In genomic region chr10:21532694-21533576, GRCh38 we compare ENCODE assay signal across 8 cellular contexts. TPM values are rescaled to one million over a fixed set of nuclear protein-coding genes. Genes with fewer than 3 reads are reported as not detected.
DNase-seq lines count a peak whose midpoint lies in the region; ATAC-seq and FAIRE-seq lines count a peak whose summit lies in the region.

No MANE protein-coding gene starts in this region.

- no peaks in the 10 kb centered on the region for H3K27me3 Mint-ChIP-seq in activated naive CD4-positive, alpha-beta T cell treated with anti-CD3 and anti-CD28 coated beads, Interleukin-2, amount 50 U/mL, for 24 hours
- no peaks in the 10 kb centered on the region for H3K27me3 Mint-ChIP-seq in activated T-helper 17 cell treated with anti-CD3 and anti-CD28 coated beads, Interleukin-2, amount 50 U/mL, for 72 hours

- FAIRE-seq in islet of Langerhans (lab: Jason Lieb, UNC): peak; percentile 84

- H3K27ac ChIP-seq in temporal lobe (ENCODE audit: low read depth, low read length): peak overlapping the region; percentile 95

- ATAC-seq in HG03039 (IDR thresholded peaks at IDR 0.05; ENCODE audit: unreplicated experiment): peak; percentile 0
- peak; percentile 1 for ATAC-seq in activated T-helper 17 cell treated with anti-CD3 and anti-CD28 coated beads, Interleukin-2, amount 50 U/mL, for 72 hours (replicated peaks)

- H3K36me3 Mint-ChIP-seq in activated naive CD4-positive, alpha-beta T cell treated with anti-CD3 and anti-CD28 coated beads, Interleukin-2, amount 50 U/mL, for 24 hours: peaks cover 2% of the 10 kb centered on the region
- H3K36me3 Mint-ChIP-seq in activated T-helper 17 cell treated with anti-CD3 and anti-CD28 coated beads, Interleukin-2, amount 50 U/mL, for 72 hours (ENCODE audit: low read depth): peaks cover 21% of the 10 kb centered on the region

- DNase-seq in activated naive CD4-positive, alpha-beta T cell treated with Interleukin-2 at 50 U/mL for 16 hours: no peak
- no peak for DNase-seq in NCI-H226
- DNase-seq in stimulated activated CD4-positive, alpha-beta T cell treated with anti-CD3 and anti-CD28 coated beads, Interleukin-1b, Interleukin-23, amount 100 ng/mL, for 48 hours: no peak

- peak overlapping the region; percentile 97 for H3K27ac Mint-ChIP-seq in activated naive CD4-positive, alpha-beta T cell treated with anti-CD3 and anti-CD28 coated beads, Interleukin-2, amount 50 U/mL, for 24 hours
- peak overlapping the region; percentile 87 for H3K27ac Mint-ChIP-seq in activated T-helper 17 cell treated with anti-CD3 and anti-CD28 coated beads, Interleukin-2, amount 50 U/mL, for 72 hours

- peak overlapping the region; percentile 93 for H3K4me3 Mint-ChIP-seq in activated naive CD4-positive, alpha-beta T cell treated with anti-CD3 and anti-CD28 coated beads, Interleukin-2, amount 50 U/mL, for 24 hours
- peak overlapping the region; percentile 88 for H3K4me3 Mint-ChIP-seq in activated T-helper 17 cell treated with anti-CD3 and anti-CD28 coated beads, Interleukin-2, amount 50 U/mL, for 72 hours

- peaks cover 44% of the 10 kb centered on the region for H3K4me1 Mint-ChIP-seq in activated naive CD4-positive, alpha-beta T cell treated with anti-CD3 and anti-CD28 coated beads, Interleukin-2, amount 50 U/mL, for 24 hours
- H3K4me1 Mint-ChIP-seq in activated T-helper 17 cell treated with anti-CD3 and anti-CD28 coated beads, Interleukin-2, amount 50 U/mL, for 72 hours: peaks cover 9% of the 10 kb centered on the region

- no peaks in the 10 kb centered on the region for H3K9me3 Mint-ChIP-seq in activated naive CD4-positive, alpha-beta T cell treated with anti-CD3 and anti-CD28 coated beads, Interleukin-2, amount 50 U/mL, for 24 hours
- H3K9me3 Mint-ChIP-seq in activated T-helper 17 cell treated with anti-CD3 and anti-CD28 coated beads, Interleukin-2, amount 50 U/mL, for 72 hours: no peaks in the 10 kb centered on the region

RNA-seq across cellular contexts. Expression of gene MLLT10, which starts 1.1 kb away (rescaled TPM):
- total RNA-seq in activated T-helper 17 cell treated with anti-CD3 and anti-CD28 coated beads, Interleukin-2, amount 50 U/mL, for 72 hours: 10 to 100 TPM; 45.2 to 50.1 TPM
- 65.4 TPM for total RNA-seq in temporal lobe

RNA-seq across cellular contexts. Expression of gene SKIDA1, which starts 7.5 kb away (rescaled TPM):
- under 1 TPM; 0.06 to 0.95 TPM for total RNA-seq in activated T-helper 17 cell treated with anti-CD3 and anti-CD28 coated beads, Interleukin-2, amount 50 U/mL, for 72 hours
- total RNA-seq in temporal lobe: 6.9 TPM
